ENCODE assay signal across 27 cellular contexts in genomic region chr19:15864824-15865223, GRCh38. TPM values are rescaled to one million over a fixed set of nuclear protein-coding genes. Genes with fewer than 3 reads are reported as not detected.
"Had no signal": no experiment of that assay in that cellular context is flagged by ENCODE, and none has a peak within 500 bp of the region (broad histone marks: within the 10 kb centered on the region; RNA-seq: fewer than 3 reads in every experiment).

No MANE protein-coding gene starts in this region.

- H3K36me3 ChIP-seq: esophagus muscularis mucosa, gastrocnemius medialis, heart right ventricle, right atrium auricular region, sigmoid colon, stomach, thyroid gland, upper lobe of left lung, uterus had no signal

- H3K4me1 Mint-ChIP-seq: neural crest cell had no signal

- H3K27me3 ChIP-seq: gastrocnemius medialis, right atrium auricular region, thyroid gland, upper lobe of left lung, uterus had no signal

- H3K9me3 Mint-ChIP-seq: dendritic cell treated with granulocyte-macrophage colony-stimulating factor and Interleukin-4, amounts not matched to agents 40 ng/mL and 50 ng/mL, for 4 days; effector memory CD8-positive, alpha-beta T cell; naive thymus-derived CD4-positive, alpha-beta T cell had no signal

- H3K27ac Mint-ChIP-seq: dendritic cell treated with granulocyte-macrophage colony-stimulating factor and Interleukin-4, amounts not matched to agents 40 ng/mL and 50 ng/mL, for 4 days; effector memory CD8-positive, alpha-beta T cell had no signal

- H3K4me1 ChIP-seq: esophagus muscularis mucosa, gastrocnemius medialis, heart right ventricle, right atrium auricular region, sigmoid colon, thyroid gland, uterus had no signal

- H3K4me3 ChIP-seq: esophagus muscularis mucosa, gastrocnemius medialis, heart right ventricle, right atrium auricular region, sigmoid colon, skin epidermis, stomach, thyroid gland, upper lobe of left lung, uterus had no signal

- DNase-seq: effector memory CD8-positive, alpha-beta T cell; gastrocnemius medialis; heart right ventricle; hypothalamus; islet precursor cell; mammary epithelial cell; naive thymus-derived CD4-positive, alpha-beta T cell; sigmoid colon; stimulated activated CD4-positive, alpha-beta T cell treated with anti-CD3 and anti-CD28 coated beads, Interleukin-12 subunit alpha, Interleukin-12 subunit beta, amount 100 ng/mL, for 4 hours; stimulated activated naive CD4-positive, alpha-beta T cell; stomach; substantia nigra; thyroid gland; upper lobe of left lung; uterus had no signal

- H3K9me3 ChIP-seq: esophagus muscularis mucosa, gastrocnemius medialis, heart right ventricle, right atrium auricular region, sigmoid colon, stomach, thyroid gland, upper lobe of left lung, uterus had no signal

- H3K36me3 Mint-ChIP-seq: naive thymus-derived CD4-positive, alpha-beta T cell had no signal

- H3K27me3 Mint-ChIP-seq: dendritic cell treated with granulocyte-macrophage colony-stimulating factor and Interleukin-4, amounts not matched to agents 40 ng/mL and 50 ng/mL, for 4 days had no signal

- ATAC-seq: effector memory CD8-positive, alpha-beta T cell; gastrocnemius medialis; heart right ventricle; left lobe of liver; naive thymus-derived CD4-positive, alpha-beta T cell had no signal

- H3K27ac ChIP-seq: epithelial cell of prostate, esophagus muscularis mucosa, gastrocnemius medialis, heart right ventricle, right atrium auricular region, sigmoid colon, skin epidermis, stomach, thyroid gland, upper lobe of left lung, uterus had no signal

- H3K4me3 Mint-ChIP-seq: dendritic cell treated with granulocyte-macrophage colony-stimulating factor and Interleukin-4, amounts not matched to agents 40 ng/mL and 50 ng/mL, for 4 days; effector memory CD8-positive, alpha-beta T cell; neural crest cell had no signal

RNA-seq across cellular contexts. Expression of gene CYP4F2, which starts 33.0 kb away (rescaled TPM):
- total RNA-seq: esophagus muscularis mucosa, fibroblast of villous mesenchyme, heart right ventricle, mesenteric fat pad, mononuclear cell, neural crest cell, osteocyte, posterior vena cava, right atrium auricular region, sigmoid colon, thyroid gland had no signal
- polyA plus RNA-seq: heart right ventricle; naive thymus-derived CD4-positive, alpha-beta T cell had no signal

RNA-seq across cellular contexts. Expression of gene OR10H1, which starts 49.4 kb away (rescaled TPM):
- total RNA-seq: esophagus muscularis mucosa, fibroblast of villous mesenchyme, gastrocnemius medialis, heart right ventricle, left lobe of liver, mammary epithelial cell, mesenteric fat pad, mononuclear cell, neural crest cell, osteocyte, right atrium auricular region, sigmoid colon, stomach, thyroid gland, upper lobe of left lung, uterus had no signal
- polyA plus RNA-seq: heart right ventricle; naive thymus-derived CD4-positive, alpha-beta T cell; sigmoid colon; stomach had no signal
